ENCODE assay signal across 8 cellular contexts in the genomic region with DNA sequence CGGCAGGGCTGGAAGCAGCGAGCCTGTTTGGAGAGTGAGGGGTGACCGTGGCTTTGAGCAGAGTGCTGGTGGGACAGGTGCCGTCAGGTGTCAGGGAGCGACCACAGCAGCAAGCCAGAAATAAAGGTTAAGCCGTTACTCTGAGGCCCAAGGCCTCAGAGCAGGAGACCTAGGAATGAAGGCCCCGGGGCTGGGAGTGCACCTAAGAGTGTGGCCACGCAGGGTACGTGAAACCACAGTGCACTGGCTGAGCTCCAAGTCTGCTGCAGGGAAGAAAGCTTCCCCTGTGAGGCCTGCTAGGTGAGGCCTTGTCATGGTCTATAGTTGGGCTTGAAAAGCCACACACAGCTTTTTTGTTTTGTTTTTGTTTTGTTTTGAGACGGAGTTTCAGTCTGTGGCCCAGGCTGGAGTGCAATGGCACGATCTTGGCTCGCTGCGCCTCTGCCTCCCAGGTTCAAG. TPM values are rescaled to one million over a fixed set of nuclear protein-coding genes. Genes with fewer than 3 reads are reported as not detected.
DNase-seq lines count a peak whose midpoint lies in the region; ATAC-seq and TF ChIP-seq lines count a peak whose summit lies in the region.

No MANE protein-coding gene starts in this region.

- ATAC-seq in GM21381 (IDR thresholded peaks at IDR 0.05; ENCODE audit: unreplicated experiment) = peak; percentile 86
- ATAC-seq in HG02763 (IDR thresholded peaks at IDR 0.05; ENCODE audit: unreplicated experiment) = no peak
- no peak for ATAC-seq in HG03571 (IDR thresholded peaks at IDR 0.05; ENCODE audit: unreplicated experiment)

- in situ Hi-C loops in astrocyte of the spinal cord (cut with HindIII; ENCODE audit: low sequenced_read_pairs) = no loop called here
- in situ Hi-C loops in G401 (cut with HindIII; ENCODE audit: low sequenced_read_pairs) = no loop called here

- DNase-seq in T-helper 9 cell (peak; percentile 64), astrocyte of the spinal cord (ENCODE audit: low read depth, low spot score) (peak; percentile 22), epidermal melanocyte (ENCODE audit: insufficient read length, low spot score) (no peak), G401 (ENCODE audit: low spot score) (no peak)
- DNase-seq in stimulated activated CD4-positive, alpha-beta T cell treated with anti-CD3 and anti-CD28 coated beads, Interleukin-2, amount 100 ng/mL, for 48 hours = peak; percentile 49 to 54

- no peak for TF ChIP-seq CTCF in astrocyte of the spinal cord (IDR thresholded peaks at IDR 0.05; ENCODE audit: low read depth, low read length)

- no peak overlapping the region for H3K4me3 ChIP-seq in astrocyte of the spinal cord (ENCODE audit: low read depth, low read length)

RNA-seq across cellular contexts. Expression of a gene that starts 8.7 kb away (rescaled TPM):
- 15.6 and 24.5 TPM in 2 replicates for total RNA-seq in G401 (2014; rRNA removed; shearing (Covaris generic))

RNA-seq across cellular contexts. Expression of a gene that starts 14.2 kb away (rescaled TPM):
- total RNA-seq in G401 (2014; rRNA removed; shearing (Covaris generic)) = not detected in 2 replicates

Comparison
In these comparisons a context has a peak if more than half of its experiments do, and no peak if none do; other contexts are left out.
1. DNase-seq: peak in T-helper 9 cell (single experiment), astrocyte of the spinal cord (single experiment) and stimulated activated CD4-positive, alpha-beta T cell treated with anti-CD3 and anti-CD28 coated beads, Interleukin-2, amount 100 ng/mL, for 48 hours (2 of 2); none in epidermal melanocyte (single experiment) and G401 (single experiment).